Comparison of ENCODE assay signal across 20 cellular contexts in the genomic region with DNA sequence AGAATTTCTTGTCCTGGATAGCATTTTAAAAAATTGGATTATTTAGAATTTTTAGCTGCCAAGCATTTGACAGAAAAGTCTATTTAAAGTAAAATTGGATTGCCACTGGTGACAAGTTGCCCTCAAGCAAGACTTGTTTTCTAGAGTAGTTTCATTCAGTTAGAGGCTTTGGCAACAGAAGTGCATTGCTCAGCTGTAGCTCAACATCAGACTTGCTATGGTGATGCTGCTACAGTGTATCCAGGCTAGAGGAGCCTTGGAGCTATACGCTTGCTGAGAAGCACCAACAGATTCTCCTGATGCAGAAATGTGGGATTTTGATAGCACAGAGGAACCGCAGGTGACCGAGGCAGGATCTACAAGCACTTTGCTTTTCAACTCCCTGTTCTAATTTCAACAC.
DNase-seq lines count a peak whose midpoint lies in the region; ATAC-seq and TF ChIP-seq lines count a peak whose summit lies in the region.
"Had no signal": no experiment of that assay in that cellular context is flagged by ENCODE, and none has a peak within 500 bp of the region (broad histone marks: within the 10 kb centered on the region; RNA-seq: fewer than 3 reads in every experiment).

No MANE protein-coding gene starts in this region.

- no peaks in the 10 kb centered on the region for H3K79me2 ChIP-seq in PC-3 (ENCODE audit: low read length)

- H3K36me3 ChIP-seq in PC-3 (ENCODE audit: low read depth, low read length), result no peaks in the 10 kb centered on the region
- H3K36me3 ChIP-seq: BLaER1 treated with 17β-estradiol and CSF1 and Interleukin-3, amounts not matched to agents 10 nM and 100 nM; SJCRH30 had no signal

- no peak for TF ChIP-seq CTCF in fibroblast of the aortic adventitia (IDR thresholded peaks at IDR 0.05; ENCODE audit: insufficient read depth, low read length)
- TF ChIP-seq CTCF in PC-3 (conservative IDR thresholded peaks at IDR 0.05; ENCODE audit: low read depth, low read length), result no peak

- intact Hi-C loops in Right ventricle myocardium inferior (cut with DNase I) (loop anchor here (5.0 kb wide), 2 partner anchors 38 to 118 kb away; no protein-coding TSS in a partner anchor), cardiac septum (cut with DNase I) (no loop called here), PC-3 (cut with micrococcal nuclease) (no loop called here)

- ATAC-seq in Right ventricle myocardium inferior (peak; percentile 60), PC-3 (no peak)
- ATAC-seq: HCT116 had no signal

- H3K4me3 ChIP-seq in fibroblast of the aortic adventitia (ENCODE audit: low read depth, low read length) (no peak overlapping the region), PC-3 (ENCODE audit: low read length) (no peak overlapping the region)
- H3K4me3 ChIP-seq: BLaER1 treated with 17β-estradiol and CSF1 and Interleukin-3, amounts not matched to agents 10 nM and 100 nM; SJCRH30 had no signal

- no peaks in the 10 kb centered on the region for H4K20me1 ChIP-seq in PC-3 (ENCODE audit: low read length)
- H4K20me1 ChIP-seq: BLaER1 treated with 17β-estradiol and CSF1 and Interleukin-3, amounts not matched to agents 10 nM and 100 nM had no signal

- H3K9me2 ChIP-seq in PC-3 (replicated peaks; ENCODE audit: low read length), result no peaks in the 10 kb centered on the region

- no peaks in the 10 kb centered on the region for H3K9me3 ChIP-seq in PC-3 (ENCODE audit: low read length)
- H3K9me3 ChIP-seq: BLaER1 treated with 17β-estradiol and CSF1 and Interleukin-3, amounts not matched to agents 10 nM and 100 nM; SJCRH30 had no signal

- DNase-seq in Right ventricle myocardium inferior (ENCODE audit: missing footprints) (no peak), cardiac septum (ENCODE audit: low spot score) (no peak), fibroblast of the aortic adventitia (ENCODE audit: low read depth) (peak; percentile 4), medulla oblongata (ENCODE audit: extremely low spot score) (peak; percentile 42), DMS114 treated with DMSO at 0.1 percent for 48 hours (lab: John Stamatoyannopoulos, UW; ENCODE audit: unreplicated experiment) (no peak), EL (no peak), PC-3 (no peak), H4 (ENCODE audit: low spot score) (no peak)
- DNase-seq: 8988T; CD8-positive, alpha-beta memory T cell; DND-41; GF-D8; NCI-H1417; NCI-H187 treated with DMSO at 0.1 percent for 48 hours; NCI-H2171; NCI-H446; NCI-H69; SJCRH30 had no signal

- no peaks in the 10 kb centered on the region for H3K27me3 ChIP-seq in PC-3 (ENCODE audit: low read length)
- H3K27me3 ChIP-seq: BLaER1 treated with 17β-estradiol and CSF1 and Interleukin-3, amounts not matched to agents 10 nM and 100 nM; SJCRH30 had no signal

- no peak overlapping the region for H2AFZ ChIP-seq in PC-3 (ENCODE audit: low read length)

- no peak overlapping the region for H3K9ac ChIP-seq in PC-3 (ENCODE audit: low read length)
- H3K9ac ChIP-seq: BLaER1 treated with 17β-estradiol and CSF1 and Interleukin-3, amounts not matched to agents 10 nM and 100 nM had no signal

- POLR2A ChIA-PET in PC-3 (lab: Charles Lee; ENCODE audit: unreplicated experiment), result no interaction called here

- no peak overlapping the region for H3K27ac ChIP-seq in PC-3 (ENCODE audit: low read length)
- H3K27ac ChIP-seq: BLaER1 treated with 17β-estradiol and CSF1 and Interleukin-3, amounts not matched to agents 10 nM and 100 nM; SJCRH30 had no signal

- H3K4me2 ChIP-seq in PC-3 (ENCODE audit: low read length), result no peak overlapping the region
- H3K4me2 ChIP-seq: BLaER1 treated with 17β-estradiol and CSF1 and Interleukin-3, amounts not matched to agents 10 nM and 100 nM had no signal

- H3K4me1 ChIP-seq in PC-3 (ENCODE audit: insufficient read depth, low read length), result no peaks in the 10 kb centered on the region
- H3K4me1 ChIP-seq: BLaER1 treated with 17β-estradiol and CSF1 and Interleukin-3, amounts not matched to agents 10 nM and 100 nM; SJCRH30 had no signal

- H3F3A ChIP-seq in PC-3 (ENCODE audit: low read length, unreplicated experiment), result no peaks in the 10 kb centered on the region

- BruUV-seq in PC-3 (replicated peaks; lab: Mats Ljungman, UMichigan), result no TSS peak

- CTCF ChIA-PET in PC-3 (lab: Charles Lee), result no interaction called here

Comparison
In these comparisons a context has a peak if more than half of its experiments do, and no peak if none do; other contexts are left out.
1. DNase-seq: peak in fibroblast of the aortic adventitia (single experiment) and medulla oblongata (single experiment); none in Right ventricle myocardium inferior (single experiment), cardiac septum (single experiment), DMS114 treated with DMSO at 0.1 percent for 48 hours (single experiment), EL (single experiment), PC-3 (single experiment) and H4 (single experiment).